2 cellular contexts compared by ENCODE assay signal in genomic region chr14:103176176-103176575, GRCh38. TPM values are rescaled to one million over a fixed set of nuclear protein-coding genes. Genes with fewer than 3 reads are reported as not detected.
"Had no signal": no experiment of that assay in that cellular context is flagged by ENCODE, and none has a peak within 500 bp of the region (broad histone marks: within the 10 kb centered on the region; RNA-seq: fewer than 3 reads in every experiment).

No MANE protein-coding gene starts in this region.

RNA-seq across cellular contexts. Expression of gene TNFAIP2, which starts 52.9 kb away (rescaled TPM):
- total RNA-seq: SK-MEL-5 had no signal
- polyA plus RNA-seq: IgD-negative memory B cell had no signal
